ENCODE assay signal across 14 cellular contexts in the genomic region with DNA sequence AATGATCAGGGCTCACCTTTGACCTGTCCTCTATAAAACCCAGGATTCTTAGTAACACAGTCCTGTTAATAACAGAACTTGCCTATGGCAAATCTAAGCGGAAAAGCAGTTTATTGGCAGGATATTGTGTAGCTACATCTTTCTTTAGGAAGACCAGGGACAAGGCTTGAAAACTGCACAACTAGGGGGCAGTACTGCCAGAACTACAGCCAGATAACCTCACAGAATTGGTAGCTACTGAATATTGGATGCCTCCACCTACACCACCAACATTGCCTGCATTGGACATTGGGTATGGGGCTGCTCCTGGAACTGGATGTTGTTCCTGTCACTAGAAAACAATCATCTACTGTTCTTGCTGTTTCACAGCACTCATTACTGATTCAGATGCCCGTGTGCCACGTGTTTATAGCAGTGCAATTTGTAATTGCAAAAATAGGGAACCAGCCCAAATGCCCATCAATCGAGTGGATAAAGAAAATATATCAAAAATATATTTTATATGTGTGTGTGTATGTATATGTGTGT. TPM values are rescaled to one million over a fixed set of nuclear protein-coding genes. Genes with fewer than 3 reads are reported as not detected.
DNase-seq lines count a peak whose midpoint lies in the region; TF ChIP-seq lines count a peak whose summit lies in the region.
"Had no signal": no experiment of that assay in that cellular context is flagged by ENCODE, and none has a peak within 500 bp of the region (broad histone marks: within the 10 kb centered on the region; RNA-seq: fewer than 3 reads in every experiment).

No MANE protein-coding gene starts in this region.

- H3K9me3 Mint-ChIP-seq in HFFc6, result no peaks in the 10 kb centered on the region
- H3K9me3 Mint-ChIP-seq: dendritic cell treated with granulocyte-macrophage colony-stimulating factor and Interleukin-4, amounts not matched to agents 40 ng/mL and 50 ng/mL, for 4 days; natural killer cell had no signal

- H3K4me3 Mint-ChIP-seq in HFFc6, result no peak overlapping the region
- H3K4me3 Mint-ChIP-seq: CD4-positive, CD25-positive, alpha-beta regulatory T cell; dendritic cell treated with granulocyte-macrophage colony-stimulating factor and Interleukin-4, amounts not matched to agents 40 ng/mL and 50 ng/mL, for 4 days; natural killer cell had no signal

- peak overlapping the region; percentile 25 for H3K27ac ChIP-seq in cingulate gyrus (ENCODE audit: low read depth, low read length)

- H3K27me3 Mint-ChIP-seq in HFFc6 (ENCODE audit: insufficient read depth), result peaks cover 3% of the 10 kb centered on the region
- H3K27me3 Mint-ChIP-seq: CD4-positive, CD25-positive, alpha-beta regulatory T cell; dendritic cell treated with granulocyte-macrophage colony-stimulating factor and Interleukin-4, amounts not matched to agents 40 ng/mL and 50 ng/mL, for 4 days had no signal

- H3K36me3 Mint-ChIP-seq in HFFc6 (ENCODE audit: low read depth), result no peaks in the 10 kb centered on the region
- H3K36me3 Mint-ChIP-seq: CD4-positive, CD25-positive, alpha-beta regulatory T cell; natural killer cell had no signal

- DNase-seq in EH (ENCODE audit: low read depth) (peak; percentile 0), NB4 (ENCODE audit: low read depth) (peak; percentile 8), midbrain (lab: John Stamatoyannopoulos, UW) (peak; percentile 10), NCI-H1694 (lab: John Stamatoyannopoulos, UW) (no peak), glomerular visceral epithelial cell (ENCODE audit: extremely low spot score) (no peak), SW 1271 (lab: John Stamatoyannopoulos, UW) (no peak), HFFc6 (no peak)
- DNase-seq: activated T-cell treated with anti-CD3 and anti-CD28 coated beads for 4 hours; CD4-positive, CD25-positive, alpha-beta regulatory T cell; left colon; MG63; natural killer cell had no signal

- no peaks in the 10 kb centered on the region for H3K4me1 Mint-ChIP-seq in HFFc6 (ENCODE audit: low read depth)
- H3K4me1 Mint-ChIP-seq: CD4-positive, CD25-positive, alpha-beta regulatory T cell; natural killer cell had no signal

- no peak for TF ChIP-seq POLR2A in NB4 (IDR thresholded peaks at IDR 0.05; ENCODE audit: extremely low read depth, insufficient read length)

- no peak overlapping the region for H3K4me3 ChIP-seq in NB4 (ENCODE audit: low read depth, low read length)
- H3K4me3 ChIP-seq: MG63 had no signal

- peak; percentile 30 for TF ChIP-seq CTCF in NB4 (IDR thresholded peaks at IDR 0.05; ENCODE audit: low read depth, low read length)
- no peak for TF ChIP-seq CTCF in HFFc6 (IDR thresholded peaks at IDR 0.05)

- no peak overlapping the region for H3K27ac Mint-ChIP-seq in HFFc6
- H3K27ac Mint-ChIP-seq: CD4-positive, CD25-positive, alpha-beta regulatory T cell; dendritic cell treated with granulocyte-macrophage colony-stimulating factor and Interleukin-4, amounts not matched to agents 40 ng/mL and 50 ng/mL, for 4 days; natural killer cell had no signal

RNA-seq across cellular contexts. Expression of gene REPS2, which starts 47.4 kb away (rescaled TPM):
- under 1 TPM in 5 of 6 experiments, not detected in 1; 0.06 to 0.23 (median 0.10) TPM for total RNA-seq in HFFc6 (2021; fragmentation: NEBNext Ultra II Directional; extraction: Animal tissue kit (Norgen Biotek cat#: 25700))

Comparison
In these comparisons a context has a peak if more than half of its experiments do, and no peak if none do; other contexts are left out.
1. DNase-seq: peak in EH (single experiment), NB4 (single experiment) and midbrain (single experiment); none in NCI-H1694 (single experiment), glomerular visceral epithelial cell (single experiment), SW 1271 (0 of 2) and HFFc6 (single experiment).